29 cellular contexts compared by ENCODE assay signal in the genomic region with DNA sequence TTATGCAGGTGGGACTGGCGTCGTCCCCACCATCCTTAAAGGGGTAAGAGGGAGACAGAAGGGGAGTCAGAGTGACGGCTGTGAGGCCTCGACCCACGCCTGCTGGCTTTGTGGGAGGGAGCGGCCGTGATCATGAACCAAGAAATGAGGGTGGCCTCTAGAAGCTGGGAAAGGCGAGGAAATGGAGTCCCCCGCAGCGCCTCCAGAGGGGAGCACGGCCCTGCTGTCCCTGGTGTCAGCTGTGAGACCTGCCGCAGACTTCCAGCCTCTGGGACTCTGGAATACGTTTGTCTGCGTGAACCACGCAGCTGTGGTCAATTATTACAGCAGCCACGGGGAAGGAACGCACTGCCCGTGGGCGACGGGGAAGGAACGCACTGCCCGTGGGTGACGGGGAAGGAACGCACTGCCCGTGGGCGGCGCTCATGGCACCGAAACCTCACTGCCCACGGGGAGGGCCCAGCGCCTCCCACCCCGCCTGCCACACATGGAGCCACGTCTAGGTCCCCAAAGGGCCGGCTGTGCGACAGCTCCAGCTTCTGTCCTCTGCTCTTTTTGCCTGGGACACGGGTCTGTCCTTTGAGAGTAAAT.
"Had no signal": no experiment of that assay in that cellular context is flagged by ENCODE, and none has a peak within 500 bp of the region (broad histone marks: within the 10 kb centered on the region; RNA-seq: fewer than 3 reads in every experiment).

No MANE protein-coding gene starts in this region.

- H3K4me2 ChIP-seq: smooth muscle cell had no signal

- ATAC-seq: activated T-helper 17 cell treated with anti-CD3 and anti-CD28 coated beads, Interleukin-2, amount 50 U/mL, for 72 hours; heart right ventricle; left lung; naive thymus-derived CD8-positive, alpha-beta T cell; psoas muscle; stimulated activated naive B cell treated with anti-CD40 and anti-IgM and Interleukin-4, amounts not matched to agents 10 μg/mL and 1 μg/mL and 100 μg/mL, for 72 hours; T-helper 17 cell had no signal

- H3K9me3 ChIP-seq: esophagus muscularis mucosa, heart right ventricle, left lung, lower lobe of right lung, ovary, psoas muscle, stomach, thyroid gland had no signal

- H3K27ac ChIP-seq: esophagus muscularis mucosa, heart right ventricle, left lung, lower lobe of right lung, ovary, psoas muscle, stomach, thyroid gland, WERI-Rb-1 had no signal

- H3K4me3 ChIP-seq: esophagus muscularis mucosa, heart right ventricle, left lung, lower lobe of right lung, ovary, psoas muscle, smooth muscle cell, stomach, thyroid gland had no signal

- H3K27me3 ChIP-seq: heart right ventricle, left lung, ovary, thyroid gland had no signal

- DNase-seq: activated CD4-positive, alpha-beta memory T cell treated with anti-CD3 and anti-CD28 coated beads for 36 hours; activated CD4-positive, alpha-beta T cell treated with anti-CD3 and anti-CD28 coated beads, Interleukin-2, amount 10 ng/mL, durations not matched to agents 24 days and 14 days; activated CD4-positive, CD25-positive, alpha-beta regulatory T cell treated with anti-CD3 and anti-CD28 coated beads, Interleukin-2, amount 50 U/mL, for 72 hours; activated CD8-positive, alpha-beta memory T cell treated with anti-CD3 and anti-CD28 coated beads, Interleukin-2, amount 50 U/mL, for 48 hours; activated gamma-delta T cell treated with Interleukin-2 at 50 U/mL for 16 hours; activated naive CD4-positive, alpha-beta T cell treated with anti-CD3 and anti-CD28 coated beads, Interleukin-2, amount 50 U/mL, for 16 hours; activated T-cell treated with anti-CD3 and anti-CD28 coated beads, Interleukin-2, amount 50 U/mL, for 24 hours; amniotic stem cell; endodermal cell; foreskin melanocyte; heart right ventricle; lower lobe of right lung; mesenchymal stem cell; naive thymus-derived CD8-positive, alpha-beta T cell; ovary; psoas muscle; stimulated activated CD4-positive, alpha-beta T cell treated with anti-CD3 and anti-CD28 coated beads, Interleukin-1b, Interleukin-23, amount 100 ng/mL, for 48 hours; stimulated activated CD4-positive, alpha-beta T cell treated with anti-CD3 and anti-CD28 coated beads, Interleukin-4, amount 100 ng/mL, for 4 hours; stimulated activated CD8-positive, alpha-beta memory T cell treated with anti-CD3 and anti-CD28 coated beads, Interleukin-4, amount 100 ng/mL, for 48 hours; stimulated activated naive B cell treated with anti-CD40 and anti-IgM and Interleukin-4, amounts not matched to agents 10 μg/mL and 1 μg/mL and 100 μg/mL, for 72 hours; stomach; T-helper 17 cell; T1000; thyroid gland; WERI-Rb-1 had no signal

- H3K4me1 ChIP-seq: esophagus muscularis mucosa, heart right ventricle, left lung, lower lobe of right lung, psoas muscle, stomach, thyroid gland had no signal

- H3K36me3 ChIP-seq: esophagus muscularis mucosa, heart right ventricle, left lung, lower lobe of right lung, ovary, stomach, thyroid gland, WERI-Rb-1 had no signal
